Comparison of ENCODE assay signal across 8 cellular contexts in the genomic region with DNA sequence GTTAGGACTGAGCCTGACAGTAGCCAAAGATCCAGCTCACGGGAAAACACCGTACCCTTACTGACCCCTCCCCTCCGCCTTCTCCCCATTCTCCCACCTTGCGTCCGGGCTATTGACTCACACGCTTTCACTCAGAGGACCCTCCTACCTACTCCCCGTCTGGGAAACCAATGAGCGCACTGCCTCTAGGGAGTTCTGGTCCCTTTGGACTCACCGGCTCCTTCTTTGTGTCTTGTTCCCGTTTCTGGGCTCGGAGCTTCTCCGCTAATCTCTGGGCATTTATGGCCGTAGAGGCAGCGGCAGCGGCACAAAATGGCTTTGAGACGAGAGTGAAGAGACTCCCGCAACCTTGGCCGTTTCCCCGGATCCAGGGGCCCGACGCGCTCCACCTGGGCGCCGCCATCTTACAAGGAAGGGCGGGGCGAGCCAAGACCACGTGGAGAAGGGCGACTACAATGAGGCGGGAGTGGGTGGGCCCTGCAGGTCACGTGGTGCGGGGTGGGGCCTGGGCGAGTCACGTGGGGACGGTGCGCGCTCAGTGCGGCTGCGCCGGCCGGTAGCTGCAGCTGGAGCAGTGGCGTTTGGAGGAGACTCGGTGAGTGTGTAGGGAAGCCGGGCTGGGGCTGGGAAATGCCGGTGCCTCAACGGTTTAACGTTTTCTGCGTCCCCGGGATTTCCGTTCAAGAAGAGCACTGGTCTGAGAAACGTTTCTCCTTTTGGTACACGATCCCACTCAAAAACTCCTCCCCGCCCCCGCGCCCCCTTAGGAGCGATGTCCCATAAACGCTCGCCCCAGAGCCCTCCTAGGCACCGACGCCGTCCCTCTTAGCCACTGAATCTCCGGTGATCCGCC. TPM values are rescaled to one million over a fixed set of nuclear protein-coding genes. Genes with fewer than 3 reads are reported as not detected.
DNase-seq lines count a peak whose midpoint lies in the region; ATAC-seq and TF ChIP-seq lines count a peak whose summit lies in the region.

A gene (plus strand): TSS at position 547 of the 853 bp plus-strand sequence. CDS start 23,220 bp downstream, outside the sequence.
A gene with protein sequence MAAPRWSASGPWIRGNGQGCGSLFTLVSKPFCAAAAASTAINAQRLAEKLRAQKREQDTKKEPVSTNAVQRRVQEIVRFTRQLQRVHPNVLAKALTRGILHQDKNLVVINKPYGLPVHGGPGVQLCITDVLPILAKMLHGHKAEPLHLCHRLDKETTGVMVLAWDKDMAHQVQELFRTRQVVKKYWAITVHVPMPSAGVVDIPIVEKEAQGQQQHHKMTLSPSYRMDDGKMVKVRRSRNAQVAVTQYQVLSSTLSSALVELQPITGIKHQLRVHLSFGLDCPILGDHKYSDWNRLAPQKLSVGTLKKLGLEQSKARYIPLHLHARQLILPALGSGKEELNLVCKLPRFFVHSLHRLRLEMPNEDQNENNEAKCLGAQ (minus strand): TSS at position 415 of the 853 bp plus-strand sequence. CDS start 12 bp downstream, at position 403.

- H3K27ac Mint-ChIP-seq in T-helper 17 cell: peak within 1 kb of the TSS; percentile 97

- no peaks in the 10 kb centered on the region for H3K27me3 Mint-ChIP-seq in T-helper 17 cell

- H3K9me3 ChIP-seq in T-helper 17 cell (ENCODE audit: control insufficient read depth, low read length, poor library complexity, severe bottlenecking) (no peaks in the 10 kb centered on the region), psoas muscle (no peaks in the 10 kb centered on the region)

- H3K4me3 Mint-ChIP-seq in T-helper 17 cell: peak within 1 kb of the TSS; percentile 99

- peaks cover 29% of the 10 kb centered on the region for H3K4me1 Mint-ChIP-seq in T-helper 17 cell

- H3K36me3 ChIP-seq in psoas muscle (ENCODE audit: insufficient read depth in 1 of 2, low read depth in 1 of 2) (peaks cover 3 to 32% of the 10 kb centered on the region in 2 donors), urinary bladder (ENCODE audit: insufficient read depth) (no peaks in the 10 kb centered on the region)

- intact Hi-C loops in left ventricle myocardium superior (cut with micrococcal nuclease) (loop anchor here (10.0 kb wide), 1 partner anchor 53 kb away; a partner anchor contains a TSS), psoas muscle (cut with DNase I) (loop anchor here (2.0 to 5.0 kb wide), 2 partner anchors 53 to 56 kb away; a partner anchor contains a TSS)

- H3K4me3 ChIP-seq in psoas muscle (peak within 1 kb of the TSS; percentile 92), urinary bladder (ENCODE audit: low read depth, low read length) (peak within 1 kb of the TSS; percentile 73)

- no peak for TF ChIP-seq CTCF in psoas muscle (IDR thresholded peaks at IDR 0.05)

- H3K4me1 ChIP-seq in psoas muscle (peaks cover 49% of the 10 kb centered on the region), urinary bladder (ENCODE audit: insufficient read depth) (no peaks in the 10 kb centered on the region)

- 0 to 1% (median 0%) methylated on average over 62 of the region's 62 CpGs for WGBS in psoas muscle, 3 donors
- WGBS in urinary bladder: under 1% methylated on average over 62 of the region's 62 CpGs

- DNase-seq in NCI-H187 (lab: John Stamatoyannopoulos, UW): peak; percentile 86 to 92
- peak; percentile 98 for DNase-seq in T-helper 17 cell
- DNase-seq in amygdala (lab: John Stamatoyannopoulos, UW): peak; percentile 70 to 99 (median 96)
- DNase-seq in left ventricle myocardium superior: peak; percentile 99
- DNase-seq in psoas muscle: peak; percentile 99

- peaks cover 6% of the 10 kb centered on the region for H3K36me3 Mint-ChIP-seq in T-helper 17 cell (ENCODE audit: low read depth)

- H3K27ac ChIP-seq in psoas muscle: peak within 1 kb of the TSS; percentile 83
- no peak within 1 kb of the TSS for H3K27ac ChIP-seq in urinary bladder (ENCODE audit: low read depth)

- ATAC-seq in GM18502 (IDR thresholded peaks at IDR 0.05; ENCODE audit: poor library complexity, unreplicated experiment) (peak; percentile 97), HG02943 (IDR thresholded peaks at IDR 0.05; ENCODE audit: low read depth, unreplicated experiment) (peak; percentile 95), T-helper 17 cell (peak; percentile 98), left ventricle myocardium superior (peak; percentile 99), psoas muscle (peak; percentile 95 to 98 (median 95))

- H3K27me3 ChIP-seq in psoas muscle (ENCODE audit: insufficient read depth in 3 of 3, low read length in 2 of 3): no peaks in the 10 kb centered on the region

RNA-seq across cellular contexts. Expression of the first gene that starts in this region (rescaled TPM):
- 1 to 10 TPM; 2.5 to 2.8 TPM for total RNA-seq in T-helper 17 cell
- total RNA-seq in left ventricle myocardium superior: 25.1 TPM
- total RNA-seq in psoas muscle: 10 to 100 TPM; 16.4 to 46.7 (median 24.5) TPM
- polyA plus RNA-seq in psoas muscle: 10 to 100 TPM; 13.3 to 37.7 (median 15.3) TPM
- 18.0 TPM for total RNA-seq in urinary bladder
- 11.1 TPM for polyA plus RNA-seq in urinary bladder

RNA-seq across cellular contexts. Expression of the second gene that starts in this region (rescaled TPM):
- total RNA-seq in T-helper 17 cell (10 to 100 TPM; 33.2 to 41.2 TPM), left ventricle myocardium superior (40.0 TPM), psoas muscle (100 to 1,000 TPM in 1 of 4 donors, 10 to 100 TPM in 3; 75.1 to 139 (median 88.7) TPM), urinary bladder (18.6 TPM)
- polyA plus RNA-seq in psoas muscle (100 to 1,000 TPM in 1 of 3 donors, 10 to 100 TPM in 2; 61.6 to 128 (median 65.9) TPM), urinary bladder (19.1 TPM)
